Comparison of ENCODE assay signal across 9 cellular contexts in the genomic region with DNA sequence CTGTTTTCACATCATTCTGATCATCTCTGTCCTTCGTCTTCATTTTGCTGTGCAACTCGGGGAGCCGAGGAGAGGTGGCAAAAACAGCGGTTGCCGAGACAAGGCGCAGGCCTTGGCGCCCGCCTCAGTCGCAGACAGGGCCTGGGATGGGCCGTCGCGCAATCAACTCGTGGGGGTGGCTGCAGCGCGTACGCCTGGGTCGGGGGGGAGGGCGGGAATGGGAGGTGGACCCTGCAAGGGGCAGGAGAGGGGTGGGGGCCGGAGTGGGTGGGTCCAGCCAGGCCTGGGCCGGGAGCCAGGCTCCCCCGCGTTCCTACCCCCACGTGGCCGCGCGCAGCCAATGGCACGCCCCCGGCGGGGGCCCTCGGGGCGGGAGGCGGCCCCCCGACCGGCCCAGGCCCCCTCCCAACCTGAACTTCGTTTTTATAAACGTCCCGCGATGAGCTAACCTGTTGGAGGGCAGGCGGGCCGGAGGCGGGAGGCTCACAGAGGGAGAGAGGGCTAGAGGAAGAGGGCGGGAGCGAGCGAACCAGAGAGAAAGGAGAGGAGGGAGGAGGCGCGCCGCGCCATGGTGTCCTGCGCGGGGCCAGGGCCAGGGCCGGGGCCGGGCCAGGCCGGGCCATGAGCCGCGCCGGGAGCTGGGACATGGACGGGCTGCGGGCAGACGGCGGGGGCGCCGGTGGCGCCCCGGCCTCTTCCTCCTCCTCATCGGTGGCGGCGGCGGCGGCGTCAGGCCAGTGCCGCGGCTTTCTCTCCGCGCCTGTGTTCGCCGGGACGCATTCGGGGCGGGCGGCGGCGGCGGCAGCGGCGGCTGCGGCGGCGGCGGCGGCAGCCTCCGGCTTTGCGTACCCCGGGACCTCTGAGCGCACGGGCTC. TPM values are rescaled to one million over a fixed set of nuclear protein-coding genes. Genes with fewer than 3 reads are reported as not detected.
DNase-seq lines count a peak whose midpoint lies in the region; ATAC-seq and TF ChIP-seq lines count a peak whose summit lies in the region.
"Had no signal": no experiment of that assay in that cellular context is flagged by ENCODE, and none has a peak within 500 bp of the region (broad histone marks: within the 10 kb centered on the region; RNA-seq: fewer than 3 reads in every experiment).

A gene (plus strand): TSS at position 452 of the 875 bp plus-strand sequence. CDS start 170 bp downstream, at position 622.

- H3K36me3 Mint-ChIP-seq in nephron progenitor cell (ENCODE audit: low read depth) = no peaks in the 10 kb centered on the region

- H3K4me1 Mint-ChIP-seq in nephron progenitor cell = peaks cover 30% of the 10 kb centered on the region

- no peak for TF ChIP-seq CTCF in IMR-90 (conservative IDR thresholded peaks at IDR 0.05; ENCODE audit: low read depth, low read length)
- TF ChIP-seq CTCF in ascending aorta (IDR thresholded peaks at IDR 0.05) = no peak
- no peak for TF ChIP-seq CTCF in nephron progenitor cell (IDR thresholded peaks at IDR 0.05)

- no peak within 1 kb of the TSS for H2BK15ac ChIP-seq in IMR-90 (ENCODE audit: low read depth, low read length)

- 0% methylated on average over 18 of the region's 95 CpGs; no CpG with 5 or more reads in 1 of the 2 experiments for WGBS in IMR-90 (ENCODE audit: extremely low coverage in 2 of 2, insufficient read length in 1 of 2), 2 experiments

- peaks cover 6% of the 10 kb centered on the region for H3K9me3 Mint-ChIP-seq in nephron progenitor cell

- intact Hi-C loops in IMR-90 (cut with micrococcal nuclease) (loop anchor here (10.0 kb wide), 1 partner anchor 1388 kb away; no protein-coding TSS in a partner anchor), ascending aorta (cut with DNase I) (loop anchor here (5.0 to 10.0 kb wide), 3 partner anchors 725 to 1758 kb away; a partner anchor contains a TSS)

- H4K5ac ChIP-seq in IMR-90 (ENCODE audit: low read depth, low read length) = no peak within 1 kb of the TSS

- H3K27ac ChIP-seq in IMR-90 (ENCODE audit: insufficient read depth, low read length) = no peak within 1 kb of the TSS
- no peak within 1 kb of the TSS for H3K27ac ChIP-seq in ascending aorta
- H3K27ac ChIP-seq: parathyroid adenoma had no signal

- no peak within 1 kb of the TSS for H3K23ac ChIP-seq in IMR-90 (ENCODE audit: low read depth, low read length)

- peak within 1 kb of the TSS; percentile 20; the same call in 1 of the 2 replicates for H3K4me2 ChIP-seq in IMR-90 (ENCODE audit: low read depth, low read length)

- no peak within 1 kb of the TSS for H3K9ac ChIP-seq in IMR-90 (ENCODE audit: low read depth, low read length)
- H3K9ac ChIP-seq: parathyroid adenoma had no signal

- no peaks in the 10 kb centered on the region for H3K36me3 ChIP-seq in IMR-90 (ENCODE audit: control insufficient read depth, insufficient read depth, low read length)
- no peaks in the 10 kb centered on the region for H3K36me3 ChIP-seq in ascending aorta

- H2AK5ac ChIP-seq in IMR-90 (ENCODE audit: low read depth, low read length) = no peak within 1 kb of the TSS

- no peak within 1 kb of the TSS for H3K56ac ChIP-seq in IMR-90 (ENCODE audit: extremely low read depth, insufficient read depth, low read length)

- no peak within 1 kb of the TSS for H2BK5ac ChIP-seq in IMR-90 (ENCODE audit: low read depth, low read length, poor library complexity, severe bottlenecking)

- peaks cover 95% of the 10 kb centered on the region for H3K27me3 Mint-ChIP-seq in nephron progenitor cell (ENCODE audit: low read depth, poor library complexity)

- H3K4me3 Mint-ChIP-seq in nephron progenitor cell = peak within 1 kb of the TSS; percentile 73

- in situ Hi-C loops in IMR-90 (cut with MboI; ENCODE audit: low sequenced_read_pairs) = loop anchor here (10.0 to 25.0 kb wide), 4 partner anchors 408 to 1355 kb away; no protein-coding TSS in a partner anchor

- no peak within 1 kb of the TSS for H3K27ac Mint-ChIP-seq in nephron progenitor cell

- peaks cover 3% of the 10 kb centered on the region; the same call in 1 of the 2 replicates for H3K4me1 ChIP-seq in IMR-90 (ENCODE audit: control insufficient read depth, insufficient read depth, low read length)
- peaks cover 15% of the 10 kb centered on the region in 2 donors for H3K4me1 ChIP-seq in ascending aorta
- H3K4me1 ChIP-seq: parathyroid adenoma had no signal

- no peak within 1 kb of the TSS for H3K4ac ChIP-seq in IMR-90 (ENCODE audit: low read depth, low read length)

- H3K4me3 ChIP-seq in IMR-90 (ENCODE audit: insufficient read depth, low read depth, low read length) = peak within 1 kb of the TSS; percentile 9; the same call in 1 of the 2 replicates
- H3K4me3 ChIP-seq in ascending aorta = peak within 1 kb of the TSS; percentile 47 to 51

- H3K18ac ChIP-seq in IMR-90 (ENCODE audit: low read depth, low read length) = no peak within 1 kb of the TSS

- no peak within 1 kb of the TSS for H2BK20ac ChIP-seq in IMR-90 (ENCODE audit: low read depth, low read length)

- dilution Hi-C loops in IMR-90 (cut with HindIII; ENCODE audit: low sequenced_read_pairs, unreplicated experiment) = no loop called here

- H2AFZ ChIP-seq in IMR-90 (replicated peaks; ENCODE audit: low read length, poor library complexity) = peak within 1 kb of the TSS; percentile 57
- H2AFZ ChIP-seq: parathyroid adenoma had no signal

- H3K9me1 ChIP-seq in IMR-90 (ENCODE audit: insufficient read depth, low read length) = no peaks in the 10 kb centered on the region

- CTCF ChIA-PET in IMR-90 (lab: Yijun Ruan, JAX) = no interaction called here

- H4K91ac ChIP-seq in IMR-90 (ENCODE audit: insufficient read depth, low read depth, low read length) = no peak within 1 kb of the TSS

- no peak within 1 kb of the TSS for H4K8ac ChIP-seq in IMR-90 (ENCODE audit: low read depth in 2 of 2, low read length in 2 of 2)

- no peak within 1 kb of the TSS for H2BK120ac ChIP-seq in IMR-90 (ENCODE audit: low read depth, low read length)

- POLR2A ChIA-PET in IMR-90 (lab: Charles Lee; ENCODE audit: unreplicated experiment) = no interaction called here

- H2AK9ac ChIP-seq in IMR-90 (replicated peaks; ENCODE audit: low read depth, low read length, poor library complexity) = no peak within 1 kb of the TSS

- H3K27me3 ChIP-seq in IMR-90 (ENCODE audit: control insufficient read depth, insufficient read depth, low read length) = peaks cover 90% of the 10 kb centered on the region
- H3K27me3 ChIP-seq in ascending aorta = peaks cover 63% of the 10 kb centered on the region

- peaks cover 9% of the 10 kb centered on the region for H3K9me3 ChIP-seq in IMR-90 (ENCODE audit: control insufficient read depth, insufficient read depth, low read length)
- no peaks in the 10 kb centered on the region for H3K9me3 ChIP-seq in ascending aorta

- DNase-seq in DMS 273 (lab: John Stamatoyannopoulos, UW; ENCODE audit: unreplicated experiment) = peak; percentile 80
- no peak for DNase-seq in IMR-90
- DNase-seq in ascending aorta (ENCODE audit: low spot score in 2 of 2) = peak in 1 of 2 donors; percentile 58
- DNase-seq in nephron progenitor cell = peak; percentile 72
- DNase-seq in stimulated activated CD4-positive, alpha-beta T cell treated with anti-CD3 and anti-CD28 coated beads, Interleukin-12 subunit alpha, Interleukin-12 subunit beta, amount 100 ng/mL, for 4 hours = no peak

- ATAC-seq in IMR-90 (ENCODE audit: low read depth) (no peak), HG02981 (IDR thresholded peaks at IDR 0.05; ENCODE audit: unreplicated experiment) (no peak), HG03025 (IDR thresholded peaks at IDR 0.05; ENCODE audit: low FRiP score, unreplicated experiment) (no peak), HG03442 (IDR thresholded peaks at IDR 0.05; ENCODE audit: unreplicated experiment) (no peak)

- H4K20me1 ChIP-seq in IMR-90 (ENCODE audit: insufficient read depth, low read length) = no peaks in the 10 kb centered on the region

- no peak for TF ChIP-seq POLR2A in IMR-90 (IDR thresholded peaks at IDR 0.05; ENCODE audit: low read depth, low read length)

- H3K79me1 ChIP-seq in IMR-90 (ENCODE audit: low read depth in 1 of 2, low read length in 2 of 2) = no peaks in the 10 kb centered on the region

- TF ChIP-seq RAD21 in IMR-90 (IDR thresholded peaks at IDR 0.05; ENCODE audit: low read length) = no peak

- no peak within 1 kb of the TSS for H3K14ac ChIP-seq in IMR-90 (replicated peaks; ENCODE audit: low read depth, low read length)

- no TSS peak for BruUV-seq in IMR-90 (replicated peaks; lab: Mats Ljungman, UMichigan)

TF ChIP-seq in IMR-90, 13 proteins besides CTCF, POLR2A, EP300 and RAD21:
- TF ChIP-seq MAZ (IDR thresholded peaks at IDR 0.05; ENCODE audit: borderline replicate concordance, low read depth, low read length) = no peak
- TF ChIP-seq CEBPB (IDR thresholded peaks at IDR 0.05; ENCODE audit: low read depth, low read length) = no peak
- no peak for TF ChIP-seq RFX5 (IDR thresholded peaks at IDR 0.05; ENCODE audit: low read depth, low read length)
- TF ChIP-seq FOS (IDR thresholded peaks at IDR 0.05; ENCODE audit: low read depth, low read length) = no peak

RNA-seq across cellular contexts. Expression of the gene that starts here (rescaled TPM):
- total RNA-seq in IMR-90 (2012; rRNA removed) = not detected in 2 replicates
- polyA plus RNA-seq in IMR-90 (2012; rRNA removed) = not detected in 2 replicates
- not detected in 2 replicates for polyA plus RNA-seq in IMR-90 (2012; cell fraction: cytosol; rRNA removed)
- polyA plus RNA-seq in IMR-90 (2012; cell fraction: nucleus; rRNA removed; ENCODE audit: low replicate concordance) = not detected in 2 replicates
- not detected for total RNA-seq in ascending aorta

Comparison
In these comparisons a context has a peak if more than half of its experiments do, and no peak if none do; other contexts are left out.
1. DNase-seq: peak in DMS 273 (single experiment) and nephron progenitor cell (single experiment); none in IMR-90 (single experiment) and stimulated activated CD4-positive, alpha-beta T cell treated with anti-CD3 and anti-CD28 coated beads, Interleukin-12 subunit alpha, Interleukin-12 subunit beta, amount 100 ng/mL, for 4 hours (single experiment).